ENCODE assay signal across 8 cellular contexts in the genomic region with DNA sequence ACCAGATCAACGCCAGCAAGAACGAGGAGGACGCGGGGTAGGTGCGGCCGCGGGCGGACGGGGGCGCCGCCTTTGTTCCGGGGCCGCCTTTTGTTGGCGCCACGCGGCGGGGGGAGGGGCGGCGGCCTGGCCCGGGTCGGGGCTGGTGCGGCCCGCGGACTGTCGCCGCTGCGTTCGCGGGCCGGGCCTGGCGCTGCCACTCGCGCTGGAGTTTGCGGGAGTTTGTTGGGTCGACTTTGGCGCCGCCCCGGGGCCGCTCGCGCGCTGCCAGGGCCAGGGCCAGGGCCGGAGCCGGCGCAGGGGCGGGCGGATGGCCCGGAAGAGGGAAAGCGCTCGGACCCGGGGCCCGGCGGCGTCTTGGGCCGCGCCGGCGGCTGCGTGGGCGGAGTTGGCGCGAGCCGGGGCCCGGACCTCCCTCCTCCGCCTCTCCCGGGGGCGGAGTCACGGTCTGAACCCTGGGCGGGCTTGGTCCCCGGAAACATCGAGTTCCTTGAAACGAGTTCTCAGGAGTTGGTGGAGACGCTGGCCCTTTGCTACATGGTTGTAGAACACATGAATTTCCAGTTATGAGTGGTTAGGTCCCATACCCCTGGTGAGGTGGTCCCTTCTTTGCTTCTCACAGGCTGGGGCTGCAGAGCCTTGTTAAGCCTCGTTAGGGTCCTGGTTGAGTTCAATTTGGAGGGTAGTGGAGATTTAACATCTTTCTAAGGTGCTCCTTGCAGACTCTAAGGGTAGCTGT. TPM values are rescaled to one million over a fixed set of nuclear protein-coding genes. Genes with fewer than 3 reads are reported as not detected.
DNase-seq lines count a peak whose midpoint lies in the region; ATAC-seq and TF ChIP-seq lines count a peak whose summit lies in the region.

No MANE protein-coding gene starts in this region.

- peaks cover 26% of the 10 kb centered on the region for H3K4me1 Mint-ChIP-seq in type B pancreatic cell (ENCODE audit: unreplicated experiment)

- ATAC-seq in GM21367 (IDR thresholded peaks at IDR 0.05; ENCODE audit: unreplicated experiment), result peak; percentile 54

- no peaks in the 10 kb centered on the region for H3K9me3 Mint-ChIP-seq in type B pancreatic cell

- peak overlapping the region; percentile 87 for H3K4me3 Mint-ChIP-seq in type B pancreatic cell

- intact Hi-C loops in cardiac septum (cut with DNase I) (loop anchor here (2.0 kb wide), 1 partner anchor 52 kb away; a partner anchor contains a TSS), posterior cingulate gyrus (cut with DNase I) (no loop called here)

- H3K27ac Mint-ChIP-seq in type B pancreatic cell, result peak overlapping the region; percentile 55

- DNase-seq in DMS79 (lab: John Stamatoyannopoulos, UW) (peak; percentile 8), HUDEP-2 (lab: John Stamatoyannopoulos, UW; ENCODE audit: unreplicated experiment in 76 of 76) (peak in 72 of 76 experiments; percentile 18 to 82 (median 65)), SKM-1 (lab: John Stamatoyannopoulos, UW; ENCODE audit: unreplicated experiment) (peak; percentile 39), cardiac septum (ENCODE audit: low spot score) (peak; percentile 87), posterior cingulate gyrus (peak in 9 of 10 donors; percentile 32 to 91 (median 53)), type B pancreatic cell (ENCODE audit: extremely low spot score, unreplicated experiment) (peak; percentile 83)
- DNase-seq in activated naive CD8-positive, alpha-beta T cell treated with anti-CD3 and anti-CD28 coated beads, Interleukin-2, amount 50 U/mL, for 16 hours (ENCODE audit: low read depth, low spot score), result peak; percentile 37

- H3K36me3 Mint-ChIP-seq in type B pancreatic cell, result peaks cover 32% of the 10 kb centered on the region

- no peak for TF ChIP-seq CTCF in type B pancreatic cell (conservative IDR thresholded peaks at IDR 0.05)

- H3K27me3 Mint-ChIP-seq in type B pancreatic cell, result peaks cover 3% of the 10 kb centered on the region

RNA-seq across cellular contexts. Expression of a gene that starts 0.8 kb away (rescaled TPM):
- 105 TPM for total RNA-seq in cardiac septum
- total RNA-seq in type B pancreatic cell (ENCODE audit: low replicate concordance), result 174 and 245 TPM in 2 replicates

RNA-seq across cellular contexts. Expression of a gene that starts 18.0 kb away (rescaled TPM):
- total RNA-seq in cardiac septum, result not detected
- not detected in 2 replicates for total RNA-seq in type B pancreatic cell (ENCODE audit: low replicate concordance)

RNA-seq across cellular contexts. Expression of a gene that starts 27.4 kb away (rescaled TPM):
- 55.3 TPM for total RNA-seq in cardiac septum
- total RNA-seq in type B pancreatic cell (ENCODE audit: low replicate concordance), result 52.7 and 76.2 TPM in 2 replicates

RNA-seq across cellular contexts. Expression of a gene that starts 51.5 kb away (rescaled TPM):
- total RNA-seq in cardiac septum (77.2 TPM), type B pancreatic cell (ENCODE audit: low replicate concordance) (136 and 161 TPM in 2 replicates)

Comparison
In these comparisons a context has a peak if more than half of its experiments do, and no peak if none do; other contexts are left out.
1. Peak in every context shown above with its lines: DNase-seq and ATAC-seq.
2. DNase-seq: peak in every context shown above with its lines; median percentile 87 in cardiac septum; 83 in type B pancreatic cell; 65 in HUDEP-2; 53 in posterior cingulate gyrus; 39 in SKM-1; 37 in activated naive CD8-positive, alpha-beta T cell treated with anti-CD3 and anti-CD28 coated beads, Interleukin-2, amount 50 U/mL, for 16 hours; 8 in DMS79.